ENCODE assay signal across 22 cellular contexts in genomic region chr20:19451591-19452295, GRCh38.
DNase-seq lines count a peak whose midpoint lies in the region; ATAC-seq and TF ChIP-seq lines count a peak whose summit lies in the region.
"Had no signal": no experiment of that assay in that cellular context is flagged by ENCODE, and none has a peak within 500 bp of the region (broad histone marks: within the 10 kb centered on the region; RNA-seq: fewer than 3 reads in every experiment).

No MANE protein-coding gene starts in this region.

- intact Hi-C loops in CD8-positive, alpha-beta T cell (cut with DNase I, micrococcal nuclease): no loop called here

- no peak overlapping the region for H3K4me3 ChIP-seq in CD8-positive, alpha-beta T cell (ENCODE audit: low read depth, low read length)
- H3K4me3 ChIP-seq: adrenal gland, pancreas, SK-N-MC, thyroid gland had no signal

- H3K4me1 Mint-ChIP-seq in CD8-positive, alpha-beta T cell (ENCODE audit: low read depth): peaks cover 14% of the 10 kb centered on the region
- peaks cover 55% of the 10 kb centered on the region for H3K4me1 Mint-ChIP-seq in brain
- peaks cover 12 to 19% (median 16%) of the 10 kb centered on the region in 4 donors for H3K4me1 Mint-ChIP-seq in naive thymus-derived CD8-positive, alpha-beta T cell
- H3K4me1 Mint-ChIP-seq: activated CD4-positive, alpha-beta memory T cell treated with anti-CD3 and anti-CD28 coated beads, Interleukin-2, amount 10 ng/mL, durations not matched to agents 7 days and 5 days had no signal

- CTCF ChIA-PET in CD8-positive, alpha-beta T cell (lab: Charles Lee): no interaction called here

- H3K27me3 ChIP-seq in CD8-positive, alpha-beta T cell (ENCODE audit: insufficient read depth, low read length): no peaks in the 10 kb centered on the region
- H3K27me3 ChIP-seq: adrenal gland, thyroid gland had no signal

- ATAC-seq in CD8-positive, alpha-beta T cell: no peak
- no peak for ATAC-seq in naive thymus-derived CD8-positive, alpha-beta T cell
- ATAC-seq in HG03354 (IDR thresholded peaks at IDR 0.05; ENCODE audit: poor library complexity, severe bottlenecking, unreplicated experiment): no peak
- ATAC-seq: left colon, Panc1 had no signal

- POLR2A ChIA-PET in CD8-positive, alpha-beta T cell (lab: Charles Lee): interaction anchor here (0.7 kb wide), 1 partner anchor 106 kb away, joined by 3 read pairs; no protein-coding TSS in a partner anchor
- POLR2A ChIA-PET in naive thymus-derived CD8-positive, alpha-beta T cell (lab: Charles Lee): no interaction called here

- H3K4me3 Mint-ChIP-seq in CD8-positive, alpha-beta T cell: peak overlapping the region; percentile 40
- H3K4me3 Mint-ChIP-seq in brain: peak overlapping the region in 1 of 5 experiments; percentile 2
- H3K4me3 Mint-ChIP-seq in naive thymus-derived CD8-positive, alpha-beta T cell: peak overlapping the region in 7 of 10 donors; percentile 1 to 67 (median 51)
- H3K4me3 Mint-ChIP-seq: activated CD4-positive, alpha-beta memory T cell treated with anti-CD3 and anti-CD28 coated beads, Interleukin-2, amount 10 ng/mL, durations not matched to agents 7 days and 5 days had no signal

- H3K27me3 Mint-ChIP-seq in CD8-positive, alpha-beta T cell (ENCODE audit: low read depth): no peaks in the 10 kb centered on the region
- peaks cover 2% of the 10 kb centered on the region for H3K27me3 Mint-ChIP-seq in brain
- H3K27me3 Mint-ChIP-seq in naive thymus-derived CD8-positive, alpha-beta T cell: peaks cover 0 to 21% (median 2%) of the 10 kb centered on the region in 5 donors
- H3K27me3 Mint-ChIP-seq: activated CD4-positive, alpha-beta memory T cell treated with anti-CD3 and anti-CD28 coated beads, Interleukin-2, amount 10 ng/mL, durations not matched to agents 7 days and 5 days had no signal

- DNase-seq in CD8-positive, alpha-beta T cell: no peak
- DNase-seq in KG1 (lab: John Stamatoyannopoulos, UW) (peak; percentile 85), T-helper 9 cell (no peak), 8988T (no peak)
- DNase-seq in naive thymus-derived CD8-positive, alpha-beta T cell: no peak
- no peak for DNase-seq in activated CD4-positive, alpha-beta T cell treated with anti-CD3 and anti-CD28 coated beads for 1 hour
- DNase-seq: activated CD4-positive, alpha-beta memory T cell treated with anti-CD3 and anti-CD28 coated beads, Interleukin-2, amount 10 ng/mL, durations not matched to agents 7 days and 5 days; adrenal gland; cerebellar nuclear complex; left colon; MM.1S; NCI-H2029 treated with DMSO at 0.1 percent for 48 hours; NCI-H526 treated with DMSO at 0.1 percent for 48 hours; pancreas; stimulated activated CD4-positive, alpha-beta T cell treated with anti-CD3 and anti-CD28 coated beads, Interleukin-4, amount 100 ng/mL, for 4 hours; stimulated activated CD8-positive, alpha-beta memory T cell treated with anti-CD3 and anti-CD28 coated beads, Interleukin-4, amount 100 ng/mL, for 48 hours had no signal

- H3K36me3 ChIP-seq in CD8-positive, alpha-beta T cell (ENCODE audit: insufficient read depth, low read length): no peaks in the 10 kb centered on the region
- H3K36me3 ChIP-seq: adrenal gland, pancreas, thyroid gland had no signal

- no peaks in the 10 kb centered on the region for H3K4me1 ChIP-seq in CD8-positive, alpha-beta T cell (ENCODE audit: insufficient read depth, low read length)
- H3K4me1 ChIP-seq: adrenal gland, pancreas had no signal

- H3K27ac ChIP-seq in CD8-positive, alpha-beta T cell (ENCODE audit: low read depth, low read length): no peak overlapping the region
- H3K27ac ChIP-seq: adrenal gland, pancreas, SK-N-MC, thyroid gland, VCaP had no signal

- H3K9me3 Mint-ChIP-seq in CD8-positive, alpha-beta T cell: no peaks in the 10 kb centered on the region
- H3K9me3 Mint-ChIP-seq in brain: peaks cover 0 to 10% (median 2%) of the 10 kb centered on the region in 5 experiments
- H3K9me3 Mint-ChIP-seq in naive thymus-derived CD8-positive, alpha-beta T cell: peaks cover 0 to 2% (median 0%) of the 10 kb centered on the region in 9 donors
- H3K9me3 Mint-ChIP-seq: activated CD4-positive, alpha-beta memory T cell treated with anti-CD3 and anti-CD28 coated beads, Interleukin-2, amount 10 ng/mL, durations not matched to agents 7 days and 5 days had no signal

- TF ChIP-seq CTCF in CD8-positive, alpha-beta T cell (IDR thresholded peaks at IDR 0.05): no peak
- no peak for TF ChIP-seq CTCF in brain (conservative IDR thresholded peaks at IDR 0.05)

- no peak overlapping the region for H3K27ac Mint-ChIP-seq in CD8-positive, alpha-beta T cell
- H3K27ac Mint-ChIP-seq in brain: peak overlapping the region in 3 of 5 experiments; percentile 16 to 40 (median 23)
- peak overlapping the region in 2 of 10 donors; percentile 5 to 7 for H3K27ac Mint-ChIP-seq in naive thymus-derived CD8-positive, alpha-beta T cell
- H3K27ac Mint-ChIP-seq: activated CD4-positive, alpha-beta memory T cell treated with anti-CD3 and anti-CD28 coated beads, Interleukin-2, amount 10 ng/mL, durations not matched to agents 7 days and 5 days had no signal

- H3K36me3 Mint-ChIP-seq in CD8-positive, alpha-beta T cell: no peaks in the 10 kb centered on the region
- H3K36me3 Mint-ChIP-seq in brain: no peaks in the 10 kb centered on the region
- no peaks in the 10 kb centered on the region for H3K36me3 Mint-ChIP-seq in naive thymus-derived CD8-positive, alpha-beta T cell

- no peaks in the 10 kb centered on the region for H3K9me3 ChIP-seq in CD8-positive, alpha-beta T cell (ENCODE audit: low read length)
- H3K9me3 ChIP-seq: adrenal gland, pancreas, thyroid gland had no signal
